In genomic region chr9:97987490-97987889, GRCh38 we compare ENCODE assay signal across 16 cellular contexts. TPM values are rescaled to one million over a fixed set of nuclear protein-coding genes. Genes with fewer than 3 reads are reported as not detected.
DNase-seq lines count a peak whose midpoint lies in the region; FAIRE-seq and TF ChIP-seq lines count a peak whose summit lies in the region.
"Had no signal": no experiment of that assay in that cellular context is flagged by ENCODE, and none has a peak within 500 bp of the region (broad histone marks: within the 10 kb centered on the region; RNA-seq: fewer than 3 reads in every experiment).

No MANE protein-coding gene starts in this region.

- no peaks in the 10 kb centered on the region for H3K9me3 ChIP-seq in CD4-positive, alpha-beta memory T cell (ENCODE audit: control insufficient read depth in 1 of 2, low read length in 2 of 2)
- H3K9me3 ChIP-seq in PC-9 (ENCODE audit: insufficient read depth, low read depth), result no peaks in the 10 kb centered on the region
- H3K9me3 ChIP-seq in mucosa of stomach (ENCODE audit: control insufficient read depth, low read length), result no peaks in the 10 kb centered on the region
- H3K9me3 ChIP-seq in MG63, result no peaks in the 10 kb centered on the region
- H3K9me3 ChIP-seq: left ventricle myocardium inferior, tibial nerve had no signal

- no peak for DNase-seq in CD4-positive, alpha-beta memory T cell
- DNase-seq in GM12891 (ENCODE audit: insufficient read length, low spot score), result no peak
- DNase-seq in PC-9, result no peak
- DNase-seq in NCI-H748 (lab: John Stamatoyannopoulos, UW; ENCODE audit: unreplicated experiment), result no peak
- no peak for DNase-seq in COLO829 (ENCODE audit: low spot score)
- DNase-seq in MG63, result no peak
- DNase-seq: activated CD4-positive, CD25-positive, alpha-beta regulatory T cell treated with anti-CD3 and anti-CD28 coated beads, Interleukin-2, amount 50 U/mL, for 72 hours; effector CD8-positive, alpha-beta T cell; left ventricle myocardium inferior; naive B cell; NCI-H1436; NCI-H446 treated with DMSO at 0.1 percent for 48 hours had no signal

- peaks cover 0 to 3% of the 10 kb centered on the region in 2 donors for H3K36me3 Mint-ChIP-seq in CD4-positive, alpha-beta memory T cell
- H3K36me3 Mint-ChIP-seq: naive B cell had no signal

- H4K20me1 ChIP-seq in PC-9 (ENCODE audit: insufficient read depth), result peaks cover 59% of the 10 kb centered on the region

- H3K9me3 Mint-ChIP-seq in CD4-positive, alpha-beta memory T cell, result no peaks in the 10 kb centered on the region
- H3K9me3 Mint-ChIP-seq: naive B cell had no signal

- H3K79me2 ChIP-seq in PC-9 (ENCODE audit: low read depth), result peaks cover 88% of the 10 kb centered on the region

- peaks cover 36% of the 10 kb centered on the region for H3F3A ChIP-seq in PC-9 (ENCODE audit: insufficient read depth, low read depth)

- POLR2A ChIA-PET in CD4-positive, alpha-beta memory T cell (lab: Charles Lee; ENCODE audit: partially characterized antibody), result interaction anchor here (1.2 to 9.5 kb wide), 3 partner anchors 10 to 66 kb away, joined by 4 to 176 read pairs (median 5); partner anchors contain the start of gene TRMO
- POLR2A ChIA-PET in PC-9 (lab: Charles Lee; ENCODE audit: unreplicated experiment), result interaction anchor here (0.5 to 0.7 kb wide), 2 partner anchors 9 to 1159 kb away, joined by 3 to 7 read pairs; no protein-coding TSS in a partner anchor

- H3K4me1 Mint-ChIP-seq in CD4-positive, alpha-beta memory T cell, result peaks cover 50 to 73% (median 61%) of the 10 kb centered on the region in 4 donors

- H3K36me3 ChIP-seq in CD4-positive, alpha-beta memory T cell (ENCODE audit: insufficient read depth, low read length), result no peaks in the 10 kb centered on the region
- H3K36me3 ChIP-seq in PC-9 (ENCODE audit: low read depth) (peaks cover 4% of the 10 kb centered on the region; the same call in 1 of the 2 replicates), mucosa of stomach (ENCODE audit: control insufficient read depth, insufficient read depth, low read length) (no peaks in the 10 kb centered on the region), MG63 (peaks cover 50% of the 10 kb centered on the region)
- H3K36me3 ChIP-seq: cardiac muscle cell, left ventricle myocardium inferior, tibial nerve had no signal

- H3K9me2 ChIP-seq in PC-9 (ENCODE audit: insufficient read depth), result no peaks in the 10 kb centered on the region

- H3K4me3 Mint-ChIP-seq in CD4-positive, alpha-beta memory T cell, result peak overlapping the region in 4 of 8 donors; percentile 14 to 46 (median 44)

- TF ChIP-seq POLR2A in GM12891 (IDR thresholded peaks at IDR 0.05; ENCODE audit: low read depth, low read length), result no peak

- no peak overlapping the region for H3K4me3 ChIP-seq in CD4-positive, alpha-beta memory T cell (ENCODE audit: low read length in 2 of 2)
- 0 out of 2 replicates have a peak overlapping the region, but pooled peaks have one; percentile 10 for H3K4me3 ChIP-seq in PC-9
- no peak overlapping the region for H3K4me3 ChIP-seq in mucosa of stomach (ENCODE audit: low read length)
- no peak overlapping the region for H3K4me3 ChIP-seq in MG63
- H3K4me3 ChIP-seq: cardiac muscle cell, left ventricle myocardium inferior, tibial nerve had no signal

- H3K27me3 ChIP-seq in CD4-positive, alpha-beta memory T cell (ENCODE audit: insufficient read depth, low read length), result no peaks in the 10 kb centered on the region
- H3K27me3 ChIP-seq in PC-9 (ENCODE audit: insufficient read depth, low read depth) (no peaks in the 10 kb centered on the region), mucosa of stomach (ENCODE audit: control insufficient read depth, insufficient read depth, low read length) (no peaks in the 10 kb centered on the region), MG63 (no peaks in the 10 kb centered on the region)
- H3K27me3 ChIP-seq: tibial nerve had no signal

- H3K27me3 Mint-ChIP-seq in CD4-positive, alpha-beta memory T cell, result no peaks in the 10 kb centered on the region
- H3K27me3 Mint-ChIP-seq: naive B cell had no signal

- BruUV-seq in PC-9 (replicated peaks; lab: Mats Ljungman, UMichigan), result no TSS peak

- peak overlapping the region in 5 of 7 donors; percentile 3 to 96 (median 64) for H3K27ac Mint-ChIP-seq in CD4-positive, alpha-beta memory T cell

- peaks cover 77% of the 10 kb centered on the region for H3K4me1 ChIP-seq in CD4-positive, alpha-beta memory T cell (ENCODE audit: insufficient read depth, low read length)
- H3K4me1 ChIP-seq in PC-9 (replicated peaks; ENCODE audit: insufficient read depth) (peaks cover 56% of the 10 kb centered on the region), mucosa of stomach (ENCODE audit: control insufficient read depth, insufficient read depth, low read length) (peaks cover 31% of the 10 kb centered on the region)

- no peak overlapping the region for H2AFZ ChIP-seq in PC-9

- H3K4me2 ChIP-seq in PC-9, result peak overlapping the region; percentile 89; the same call in 1 of the 2 replicates

- peak; percentile 63 for FAIRE-seq in GM12891 (lab: Jason Lieb, UNC)
- FAIRE-seq: H1 had no signal

- no peak overlapping the region for H3K27ac ChIP-seq in CD4-positive, alpha-beta memory T cell (ENCODE audit: low read depth, low read length)
- H3K27ac ChIP-seq in PC-9, result no peak overlapping the region
- H3K27ac ChIP-seq: cardiac muscle cell, left ventricle myocardium inferior, tibial nerve had no signal

- TF ChIP-seq CTCF in PC-9 (conservative IDR thresholded peaks at IDR 0.05), result no peak

- intact Hi-C loops in CD4-positive, alpha-beta memory T cell (cut with micrococcal nuclease), result loop anchor here (10.0 kb wide), 1 partner anchor 293 kb away; the partner anchor contains the start of gene XPA
- intact Hi-C loops in PC-9 (cut with micrococcal nuclease; ENCODE audit: unreplicated experiment), result no loop called here

- peak overlapping the region; percentile 28 for H3K9ac ChIP-seq in mucosa of stomach (ENCODE audit: low read length)

- CTCF ChIA-PET in CD4-positive, alpha-beta memory T cell (lab: Charles Lee; ENCODE audit: partially characterized antibody), result interaction anchor here (1.0 to 2.4 kb wide), 3 partner anchors 9 to 65 kb away, joined by 3 to 13 read pairs (median 4); partner anchors contain the start of gene TRMO
- CTCF ChIA-PET in PC-9 (lab: Charles Lee), result no interaction called here

TF ChIP-seq in GM12891, 5 proteins besides CTCF, POLR2A, EP300 and RAD21:
- TF ChIP-seq POLR2AphosphoS5 (IDR thresholded peaks at IDR 0.05; ENCODE audit: low read depth, low read length) (no peak), SPI1 (IDR thresholded peaks at IDR 0.05; ENCODE audit: low read depth, low read length) (0 out of 2 replicates have a peak, but pooled peaks have one; percentile 30)
TF ChIP-seq in GM12891: peak in this region for 1.

RNA-seq across cellular contexts. Expression of gene ANP32B, which starts 4.3 kb away (rescaled TPM):
- 100 to 1,000 TPM; 164 to 168 TPM for total RNA-seq in CD4-positive, alpha-beta memory T cell
- 10 to 100 TPM; 70.4 to 92.1 TPM for polyA plus RNA-seq in CD4-positive, alpha-beta memory T cell
- polyA plus RNA-seq in GM12891 (2012; ENCODE audit: low read depth, missing spikeins), result 230 TPM
- total RNA-seq in PC-9 (2021), result 280 and 284 TPM in 2 replicates
- total RNA-seq in MG63 (2014; rRNA removed; shearing (Covaris generic); ENCODE audit: low replicate concordance), result 5.2 and 7.0 TPM in 2 replicates

RNA-seq across cellular contexts. Expression of gene HEMGN, which starts 49.5 kb away (rescaled TPM):
- total RNA-seq in CD4-positive, alpha-beta memory T cell, result 1 to 10 TPM; 1.6 to 2.3 TPM
- polyA plus RNA-seq in CD4-positive, alpha-beta memory T cell, result 1 to 10 TPM; 3.4 to 4.0 TPM
- 0.06 TPM for polyA plus RNA-seq in GM12891 (2012; ENCODE audit: low read depth, missing spikeins)
- total RNA-seq in PC-9 (2021), result not detected in 2 replicates
- not detected in 2 replicates for total RNA-seq in MG63 (2014; rRNA removed; shearing (Covaris generic); ENCODE audit: low replicate concordance)
- total RNA-seq: cardiac muscle cell, H1, tibial nerve had no signal
- polyA plus RNA-seq: cardiac muscle cell, H1 had no signal

Comparison
In these comparisons a context has a peak if more than half of its experiments do, and no peak if none do; other contexts are left out.
1. RNA of gene ANP32B, which starts 4.3 kb away (total RNA-seq): 280 to 284 TPM in PC-9 and 164 to 168 TPM in CD4-positive, alpha-beta memory T cell; 5.2 to 7.0 TPM in MG63; every median in the first group is over 10 times any median in the second.